In the genomic region with DNA sequence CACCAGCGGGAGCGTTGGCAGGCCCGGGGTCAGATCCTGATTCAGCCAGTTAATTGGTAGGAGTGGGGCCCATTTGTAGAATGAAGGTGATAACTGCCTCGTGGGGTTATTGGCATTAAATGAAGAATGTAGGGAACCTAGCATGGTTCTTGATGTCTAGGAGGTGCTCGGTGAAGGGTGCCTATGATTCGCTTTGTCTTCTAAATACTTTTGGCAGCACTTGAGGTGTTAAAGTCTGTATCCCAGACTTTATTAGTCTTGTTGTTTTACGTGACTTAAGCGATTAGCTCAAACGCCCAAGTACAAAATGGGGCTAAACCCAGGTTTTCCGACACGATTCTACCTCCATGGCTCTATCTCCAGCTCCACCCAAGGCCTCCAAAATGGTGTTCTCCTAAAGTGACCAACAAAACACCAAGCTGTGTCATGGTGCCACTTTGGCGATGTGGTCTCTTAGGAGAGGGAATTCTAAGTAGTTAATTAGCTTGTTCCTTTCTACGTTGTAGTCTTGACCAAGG, we compare ENCODE assay signal across 1 cellular context.
TF ChIP-seq lines count a peak whose summit lies in the region.

No MANE protein-coding gene starts in this region.

TF ChIP-seq in IMR-90, 13 proteins besides CTCF, POLR2A, EP300 and RAD21 (continued from another document):
- TF ChIP-seq SMC3 (IDR thresholded peaks at IDR 0.05; ENCODE audit: low read depth, low read length): no peak
- TF ChIP-seq USF2 (IDR thresholded peaks at IDR 0.05; ENCODE audit: low read depth, low read length): no peak
- TF ChIP-seq CHD1 (IDR thresholded peaks at IDR 0.05; ENCODE audit: low read depth, low read length): no peak
- no peak for TF ChIP-seq BHLHE40 (IDR thresholded peaks at IDR 0.05; ENCODE audit: low read depth, low read length)
